ENCODE assay signal across 1 cellular context in genomic region chr16:31136287-31136662, GRCh38.
TF ChIP-seq lines count a peak whose summit lies in the region.

No MANE protein-coding gene starts in this region.

TF ChIP-seq in K562, 482 proteins besides CTCF, POLR2A, EP300 and RAD21:
- TF ChIP-seq MTA2 (IDR thresholded peaks at IDR 0.05; ENCODE audit: low read depth) (no peak), ZFPM2 (CRISPR knock-in tag; IDR thresholded peaks at IDR 0.05) (no peak), E4F1 (CRISPR knock-in tag; IDR thresholded peaks at IDR 0.05; ENCODE audit: borderline replicate concordance) (no peak), ZNF140 (CRISPR knock-in tag; IDR thresholded peaks at IDR 0.05) (no peak), ZNF561 (CRISPR knock-in tag; conservative IDR thresholded peaks at IDR 0.05) (no peak), SMAD3 (CRISPR knock-in tag; conservative IDR thresholded peaks at IDR 0.05) (no peak), SP1 (CRISPR knock-in tag; IDR thresholded peaks at IDR 0.05) (no peak), ZHX1 (conservative IDR thresholded peaks at IDR 0.05; ENCODE audit: low read length) (no peak), SP2 (IDR thresholded peaks at IDR 0.05; ENCODE audit: extremely low read depth, low read depth, low read length, poor library complexity, severe bottlenecking) (no peak), JUNB (CRISPR knock-in tag; conservative IDR thresholded peaks at IDR 0.05) (no peak), BRF1 (IDR thresholded peaks at IDR 0.05; ENCODE audit: borderline replicate concordance, extremely low read depth, insufficient read length) (no peak), ERF (CRISPR knock-in tag; IDR thresholded peaks at IDR 0.05) (no peak), SAFB (IDR thresholded peaks at IDR 0.05; ENCODE audit: borderline replicate concordance, low read depth, low read length) (no peak)
TF ChIP-seq in K562: peak in this region for 0.
